8 cellular contexts compared by ENCODE assay signal in genomic region chr12:52033506-52034258, GRCh38. TPM values are rescaled to one million over a fixed set of nuclear protein-coding genes. Genes with fewer than 3 reads are reported as not detected.
DNase-seq lines count a peak whose midpoint lies in the region; ATAC-seq and TF ChIP-seq lines count a peak whose summit lies in the region.

No MANE protein-coding gene starts in this region.

- peaks cover 34% of the 10 kb centered on the region for H3F3A ChIP-seq in MM.1S (ENCODE audit: insufficient read depth, low read length)

- POLR2A ChIA-PET in AG04450 (lab: Yijun Ruan, JAX), result interaction anchor here (0.7 to 2.6 kb wide), 2 partner anchors 17 to 61 kb away, joined by 3 to 30 read pairs; partner anchors contain the start of gene NR4A1

- H3K27me3 Mint-ChIP-seq in nephron progenitor cell (ENCODE audit: low read depth, poor library complexity), result peaks cover 27% of the 10 kb centered on the region

- no peaks in the 10 kb centered on the region for H3K36me3 Mint-ChIP-seq in nephron progenitor cell (ENCODE audit: low read depth)

- DNase-seq in AG04450 (ENCODE audit: low read depth, low spot score) (no peak), MM.1S (no peak), nephron progenitor cell (no peak), NCI-H2196 treated with DMSO at 0.1 percent for 48 hours (lab: John Stamatoyannopoulos, UW; ENCODE audit: unreplicated experiment) (no peak), dermis blood vessel endothelial cell (no peak)

- no peaks in the 10 kb centered on the region for H3K9me2 ChIP-seq in MM.1S (replicated peaks; ENCODE audit: insufficient read depth, low read length)

- peak overlapping the region; percentile 82 for H3K27ac ChIP-seq in AG04450 (ENCODE audit: low read depth, low read length)
- peak overlapping the region; percentile 21; the same call in 1 of the 2 replicates for H3K27ac ChIP-seq in MM.1S (ENCODE audit: low read length)
- H3K27ac ChIP-seq in ectodermal cell (ENCODE audit: insufficient read depth, low read depth, low read length, poor library complexity, severe bottlenecking), result no peak overlapping the region

- H3K79me2 ChIP-seq in MM.1S (ENCODE audit: low read length), result no peaks in the 10 kb centered on the region

- H3K4me3 Mint-ChIP-seq in nephron progenitor cell, result peak overlapping the region; percentile 67

- peaks cover 68% of the 10 kb centered on the region for H3K4me1 Mint-ChIP-seq in nephron progenitor cell

- H4K20me1 ChIP-seq in MM.1S (ENCODE audit: insufficient read depth, low read length), result no peaks in the 10 kb centered on the region

- H3K27ac Mint-ChIP-seq in nephron progenitor cell, result peak overlapping the region; percentile 75

- H3K27me3 ChIP-seq in AG04450 (ENCODE audit: control insufficient read depth, insufficient read depth, low read length) (no peaks in the 10 kb centered on the region), MM.1S (replicated peaks; ENCODE audit: insufficient read depth, low read length) (peaks cover 19% of the 10 kb centered on the region), ectodermal cell (ENCODE audit: control insufficient read depth, insufficient read depth, low read length, poor library complexity, severe bottlenecking) (peaks cover 50% of the 10 kb centered on the region)

- H3K4me3 ChIP-seq in AG04450 (ENCODE audit: low read depth, low read length) (peak overlapping the region; percentile 53), MM.1S (ENCODE audit: low read length) (peak overlapping the region; percentile 54), ectodermal cell (ENCODE audit: insufficient read depth, low read depth, low read length) (peak overlapping the region; percentile 33)

- H2AFZ ChIP-seq in MM.1S (ENCODE audit: low read length), result peak overlapping the region; percentile 10; the same call in 1 of the 2 replicates

- peak overlapping the region; percentile 69 for H3K9ac ChIP-seq in MM.1S (ENCODE audit: low read length)

- H3K4me1 ChIP-seq in MM.1S (ENCODE audit: low read length) (peaks cover 13% of the 10 kb centered on the region), ectodermal cell (ENCODE audit: control insufficient read depth, insufficient read depth, low read length) (peaks cover 21% of the 10 kb centered on the region)

- H3K36me3 ChIP-seq in MM.1S (replicated peaks; ENCODE audit: insufficient read depth, low read length) (no peaks in the 10 kb centered on the region), ectodermal cell (ENCODE audit: control insufficient read depth, insufficient read depth, low read length) (no peaks in the 10 kb centered on the region)

- H3K9me3 Mint-ChIP-seq in nephron progenitor cell, result no peaks in the 10 kb centered on the region

- peak overlapping the region; percentile 78 for H3K4me2 ChIP-seq in MM.1S (ENCODE audit: low read depth, low read length)

- 87 to 90% methylated on average over 10 to 12 of the region's 12 CpGs for WGBS in ectodermal cell, 2 experiments

- TF ChIP-seq CTCF in AG04450 (IDR thresholded peaks at IDR 0.05; ENCODE audit: low read depth, low read length) (no peak), MM.1S (IDR thresholded peaks at IDR 0.05; ENCODE audit: low read length) (no peak), nephron progenitor cell (IDR thresholded peaks at IDR 0.05) (no peak)

- CTCF ChIA-PET in AG04450 (lab: Charles Lee), result interaction anchor here (2.2 to 15.2 kb wide), 4 partner anchors 8 to 88 kb away, joined by 10 to 624 read pairs (median 20); partner anchors contain the start of genes ATG101 and SMIM41

- ATAC-seq in HG03025 (IDR thresholded peaks at IDR 0.05; ENCODE audit: low FRiP score, unreplicated experiment) (no peak), GM18867 (IDR thresholded peaks at IDR 0.05; ENCODE audit: unreplicated experiment) (no peak)

- H3K9me3 ChIP-seq in AG04450 (ENCODE audit: control insufficient read depth, insufficient read depth, low read length), result no peaks in the 10 kb centered on the region; the same call in 1 of the 2 replicates
- no peaks in the 10 kb centered on the region for H3K9me3 ChIP-seq in MM.1S (replicated peaks; ENCODE audit: insufficient read depth, low read length)
- no peaks in the 10 kb centered on the region for H3K9me3 ChIP-seq in ectodermal cell (ENCODE audit: control insufficient read depth, low read length)

RNA-seq across cellular contexts. Expression of gene NR4A1, which starts 17.6 kb away (rescaled TPM):
- polyA plus RNA-seq in AG04450 (2011; rRNA removed), result 4.4 and 6.9 TPM in 2 replicates
- 16.4 and 18.6 TPM in 2 replicates for polyA minus RNA-seq in AG04450 (2011; rRNA and poly(A)+ RNA removed)
- 18.6 TPM for polyA plus RNA-seq in ectodermal cell (2013, experiment 1 of 4)
- polyA plus RNA-seq in ectodermal cell (2013, experiment 2 of 4), result 13.7 TPM
- polyA plus RNA-seq in ectodermal cell (2013, experiment 3 of 4), result 13.5 TPM
- polyA plus RNA-seq in ectodermal cell (2013, experiment 4 of 4), result 14.6 TPM
- 0.70 and 3.1 TPM in 2 replicates for total RNA-seq in dermis blood vessel endothelial cell

RNA-seq across cellular contexts. Expression of gene TAMALIN, which starts 26.9 kb away (rescaled TPM):
- 7.2 and 7.4 TPM in 2 replicates for polyA plus RNA-seq in AG04450 (2011; rRNA removed)
- 8.3 and 10.2 TPM in 2 replicates for polyA minus RNA-seq in AG04450 (2011; rRNA and poly(A)+ RNA removed)
- 6.8 TPM for polyA plus RNA-seq in ectodermal cell (2013, experiment 1 of 4)
- polyA plus RNA-seq in ectodermal cell (2013, experiment 2 of 4), result 6.3 TPM
- 5.3 TPM for polyA plus RNA-seq in ectodermal cell (2013, experiment 3 of 4)
- 6.6 TPM for polyA plus RNA-seq in ectodermal cell (2013, experiment 4 of 4)
- 35.0 and 49.2 TPM in 2 replicates for total RNA-seq in dermis blood vessel endothelial cell

RNA-seq across cellular contexts. Expression of gene ATG101, which starts 36.1 kb away (rescaled TPM):
- polyA plus RNA-seq in AG04450 (2011; rRNA removed), result 97.3 and 112 TPM in 2 replicates
- 66.0 and 79.1 TPM in 2 replicates for polyA minus RNA-seq in AG04450 (2011; rRNA and poly(A)+ RNA removed)
- polyA plus RNA-seq in ectodermal cell (2013, experiment 1 of 4), result 32.3 TPM
- 29.6 TPM for polyA plus RNA-seq in ectodermal cell (2013, experiment 2 of 4)
- 19.9 TPM for polyA plus RNA-seq in ectodermal cell (2013, experiment 3 of 4)
- polyA plus RNA-seq in ectodermal cell (2013, experiment 4 of 4), result 23.9 TPM
- total RNA-seq in dermis blood vessel endothelial cell, result 55.1 and 79.6 TPM in 2 replicates

RNA-seq across cellular contexts. Expression of gene SMIM41, which starts 45.8 kb away (rescaled TPM):
- polyA plus RNA-seq in AG04450 (2011; rRNA removed), result not detected in 2 replicates
- polyA minus RNA-seq in AG04450 (2011; rRNA and poly(A)+ RNA removed), result not detected in 2 replicates
- not detected for polyA plus RNA-seq in ectodermal cell (2013, experiment 1 of 4)
- not detected for polyA plus RNA-seq in ectodermal cell (2013, experiment 2 of 4)
- polyA plus RNA-seq in ectodermal cell (2013, experiment 3 of 4), result not detected
- not detected for polyA plus RNA-seq in ectodermal cell (2013, experiment 4 of 4)
- total RNA-seq in dermis blood vessel endothelial cell, result not detected in 2 replicates
